1 cellular context compared by ENCODE assay signal in genomic region chr11:110429614-110430266, GRCh38.
TF ChIP-seq lines count a peak whose summit lies in the region.

Gene FDX1, plus strand, starts transcription at chr11:110429948. Its CDS starts 173 bp downstream, at chr11:110430121.

TF ChIP-seq in GM12878, 131 proteins besides CTCF, POLR2A, EP300 and RAD21 (continued from another document and continues in another):
- TF ChIP-seq MYB (IDR thresholded peaks at IDR 0.05; ENCODE audit: borderline replicate concordance, low read depth, low read length), result no peak
- peak; percentile 92 for TF ChIP-seq NKRF (conservative IDR thresholded peaks at IDR 0.05)
- peak; percentile 75 for TF ChIP-seq ZNF687 (IDR thresholded peaks at IDR 0.05)
- no peak for TF ChIP-seq SUPT20H (IDR thresholded peaks at IDR 0.05; ENCODE audit: borderline replicate concordance, control insufficient read depth, low read depth, low read length)
- TF ChIP-seq STAT1 (conservative IDR thresholded peaks at IDR 0.05), result 0 out of 2 replicates have a peak, but pooled peaks have one; percentile 74
- no peak for TF ChIP-seq FOXM1 (IDR thresholded peaks at IDR 0.05; ENCODE audit: low read depth, low read length)
- TF ChIP-seq E4F1 (IDR thresholded peaks at IDR 0.05; ENCODE audit: borderline replicate concordance, partially characterized antibody), result peak; percentile 21
- TF ChIP-seq JUND (IDR thresholded peaks at IDR 0.05; ENCODE audit: low read depth, low read length), result no peak
- TF ChIP-seq EED (IDR thresholded peaks at IDR 0.05; ENCODE audit: low read depth), result no peak
- no peak for TF ChIP-seq ETV6 (conservative IDR thresholded peaks at IDR 0.05 in 1 of 2, IDR thresholded peaks at IDR 0.05 in 1 of 2; ENCODE audit: borderline replicate concordance in 1 of 2, low read depth in 1 of 2)
- peak; percentile 92; the same call in 1 of the 2 replicates for TF ChIP-seq RB1 (IDR thresholded peaks at IDR 0.05; ENCODE audit: borderline replicate concordance)
- no peak for TF ChIP-seq HCFC1 (IDR thresholded peaks at IDR 0.05; ENCODE audit: low read length)
- no peak for TF ChIP-seq IRF4 (IDR thresholded peaks at IDR 0.05; ENCODE audit: low read depth, low read length)
- no peak for TF ChIP-seq HDGF (IDR thresholded peaks at IDR 0.05)
- no peak for TF ChIP-seq SP1 (IDR thresholded peaks at IDR 0.05; ENCODE audit: low read depth, low read length)
- peak; percentile 52; the same call in 1 of the 2 replicates for TF ChIP-seq SIN3A (IDR thresholded peaks at IDR 0.05; ENCODE audit: low read depth, low read length)
- no peak for TF ChIP-seq NFYA (IDR thresholded peaks at IDR 0.05; ENCODE audit: borderline replicate concordance, low read depth, low read length)
- no peak for TF ChIP-seq ZNF384 (IDR thresholded peaks at IDR 0.05; ENCODE audit: borderline replicate concordance, low read depth, low read length)
- TF ChIP-seq GATAD2B (conservative IDR thresholded peaks at IDR 0.05; ENCODE audit: low read depth), result peak; percentile 98
- TF ChIP-seq HSF1 (IDR thresholded peaks at IDR 0.05; ENCODE audit: low read depth, low read length), result no peak
- TF ChIP-seq SKIL (IDR thresholded peaks at IDR 0.05; ENCODE audit: low read depth, poor library complexity, severe bottlenecking), result no peak
- no peak for TF ChIP-seq EZH2 (IDR thresholded peaks at IDR 0.05; ENCODE audit: borderline replicate concordance, control insufficient read depth, low read depth, low read length)
- TF ChIP-seq BACH1 (IDR thresholded peaks at IDR 0.05; ENCODE audit: borderline replicate concordance), result peak; percentile 85
- 0 out of 2 replicates have a peak, but pooled peaks have one; percentile 20 for TF ChIP-seq TCF3 (IDR thresholded peaks at IDR 0.05; ENCODE audit: borderline replicate concordance, insufficient read depth, low read depth, low read length)
- no peak for TF ChIP-seq SMC3 (IDR thresholded peaks at IDR 0.05; ENCODE audit: borderline replicate concordance, low read length)
- peak; percentile 27; the same call in 1 of the 2 replicates for TF ChIP-seq NR2C1 (IDR thresholded peaks at IDR 0.05)
- no peak for TF ChIP-seq SUZ12 (IDR thresholded peaks at IDR 0.05; ENCODE audit: unreplicated experiment)
- TF ChIP-seq KLF5 (IDR thresholded peaks at IDR 0.05; ENCODE audit: partially characterized antibody), result peak; percentile 72
- no peak for TF ChIP-seq ZBTB33 (IDR thresholded peaks at IDR 0.05)
- TF ChIP-seq YBX1 (IDR thresholded peaks at IDR 0.05), result no peak
- no peak for TF ChIP-seq REST (IDR thresholded peaks at IDR 0.05; ENCODE audit: low read depth, low read length)
- no peak for TF ChIP-seq STAT3 (IDR thresholded peaks at IDR 0.05; ENCODE audit: low read depth, low read length)
- TF ChIP-seq SIX5 (IDR thresholded peaks at IDR 0.05; ENCODE audit: low read depth, low read length, severe bottlenecking), result no peak
- TF ChIP-seq NR2C2 (IDR thresholded peaks at IDR 0.05; ENCODE audit: borderline replicate concordance, control insufficient read depth, insufficient read length, low read depth), result no peak
- no peak for TF ChIP-seq RBBP5 (conservative IDR thresholded peaks at IDR 0.05)
- TF ChIP-seq E2F8 (IDR thresholded peaks at IDR 0.05; ENCODE audit: low read depth, partially characterized antibody), result no peak
- TF ChIP-seq WRNIP1 (IDR thresholded peaks at IDR 0.05; ENCODE audit: borderline replicate concordance, low read depth, low read length), result no peak
- TF ChIP-seq RFX5 (IDR thresholded peaks at IDR 0.05; ENCODE audit: low read depth, low read length), result no peak
- TF ChIP-seq CHD2 (IDR thresholded peaks at IDR 0.05; ENCODE audit: borderline replicate concordance, low read depth, low read length), result peak; percentile 18; the same call in 1 of the 2 replicates
- no peak for TF ChIP-seq SRF (IDR thresholded peaks at IDR 0.05; ENCODE audit: low read depth in 2 of 2, low read length in 2 of 2)
